ENCODE assay signal across 15 cellular contexts in genomic region chr14:33692762-33693161, GRCh38.
DNase-seq lines count a peak whose midpoint lies in the region; ATAC-seq and TF ChIP-seq lines count a peak whose summit lies in the region.
"Had no signal": no experiment of that assay in that cellular context is flagged by ENCODE, and none has a peak within 500 bp of the region (broad histone marks: within the 10 kb centered on the region; RNA-seq: fewer than 3 reads in every experiment).

No MANE protein-coding gene starts in this region.

- H3K4me3 Mint-ChIP-seq in Caco-2 (ENCODE audit: unreplicated experiment) (no peak overlapping the region), T-helper 17 cell (no peak overlapping the region)
- H3K4me3 Mint-ChIP-seq: central memory CD8-positive, alpha-beta T cell; IgD-negative memory B cell; memory B cell had no signal

- H3K9ac ChIP-seq in mammary epithelial cell (ENCODE audit: insufficient read depth, low read length), result no peak overlapping the region

- H3K9me3 Mint-ChIP-seq in Caco-2 (ENCODE audit: unreplicated experiment), result no peaks in the 10 kb centered on the region
- H3K9me3 Mint-ChIP-seq: central memory CD8-positive, alpha-beta T cell; memory B cell had no signal

- ATAC-seq in T-helper 17 cell (no peak), GM19351 (IDR thresholded peaks at IDR 0.05; ENCODE audit: unreplicated experiment) (no peak), GM19395 (IDR thresholded peaks at IDR 0.05; ENCODE audit: unreplicated experiment) (no peak)
- ATAC-seq: A549 had no signal

- DNase-seq in HS-27A (ENCODE audit: low read depth) (peak; percentile 74), mammary epithelial cell (peak; percentile 52), kidney epithelial cell (ENCODE audit: low read depth) (peak; percentile 79), Caco-2 (no peak), T-helper 17 cell (no peak)
- DNase-seq: activated gamma-delta T cell treated with Interleukin-2 at 50 U/mL for 16 hours, DMS 273 treated with DMSO at 0.1 percent for 48 hours had no signal

- H3K4me1 Mint-ChIP-seq in Caco-2 (ENCODE audit: low read depth, unreplicated experiment), result no peaks in the 10 kb centered on the region
- H3K4me1 Mint-ChIP-seq in T-helper 17 cell, result no peaks in the 10 kb centered on the region
- H3K4me1 Mint-ChIP-seq: central memory CD8-positive, alpha-beta T cell; IgD-negative memory B cell; memory B cell had no signal

- intact Hi-C loops in mammary epithelial cell (cut with micrococcal nuclease) (no loop called here), Caco-2 (cut with micrococcal nuclease; ENCODE audit: unreplicated experiment) (no loop called here)

- H3K4me1 ChIP-seq in ACC112 (ENCODE audit: control insufficient read depth, insufficient read depth, low read length, unreplicated experiment) (peaks cover 19% of the 10 kb centered on the region), mammary epithelial cell (ENCODE audit: insufficient read depth, low read length) (peaks cover 21% of the 10 kb centered on the region), Caco-2 (no peaks in the 10 kb centered on the region)
- H3K4me1 ChIP-seq: A549 had no signal

- H3K79me2 ChIP-seq in ACC112 (ENCODE audit: control insufficient read depth, insufficient read depth, low read length, unreplicated experiment) (no peaks in the 10 kb centered on the region), mammary epithelial cell (ENCODE audit: insufficient read depth, low read length) (no peaks in the 10 kb centered on the region)

- H3K27ac ChIP-seq in ACC112 (ENCODE audit: low read depth, low read length), result peak overlapping the region; percentile 72
- no peak overlapping the region for H3K27ac ChIP-seq in mammary epithelial cell (ENCODE audit: insufficient read depth, low read depth, low read length)
- H3K27ac ChIP-seq: A549, epithelial cell of prostate had no signal

- no TSS peak for BruUV-seq in mammary epithelial cell (replicated peaks; lab: Mats Ljungman, UMichigan)
- BruUV-seq in Caco-2 (replicated peaks; lab: Mats Ljungman, UMichigan), result no TSS peak

- in situ Hi-C loops in mammary epithelial cell (cut with MboI; ENCODE audit: low sequenced_read_pairs in 2 of 2), result no loop called here

- H3K9me3 ChIP-seq in mammary epithelial cell (replicated peaks; ENCODE audit: insufficient read depth, low read length) (no peaks in the 10 kb centered on the region), Caco-2 (no peaks in the 10 kb centered on the region), T-helper 17 cell (ENCODE audit: control insufficient read depth, low read length, poor library complexity, severe bottlenecking) (no peaks in the 10 kb centered on the region)
- H3K9me3 ChIP-seq: A549 had no signal

- no peaks in the 10 kb centered on the region for H4K20me1 ChIP-seq in mammary epithelial cell (ENCODE audit: insufficient read depth, low read length)

- H3K27me3 Mint-ChIP-seq in Caco-2 (ENCODE audit: insufficient read depth, unreplicated experiment) (peaks cover 8% of the 10 kb centered on the region), T-helper 17 cell (peaks cover 27% of the 10 kb centered on the region)
- H3K27me3 Mint-ChIP-seq: central memory CD8-positive, alpha-beta T cell; IgD-negative memory B cell; memory B cell had no signal

- H3K36me3 ChIP-seq in ACC112 (ENCODE audit: insufficient read depth, low read length) (no peaks in the 10 kb centered on the region), mammary epithelial cell (ENCODE audit: insufficient read depth, low read length) (no peaks in the 10 kb centered on the region), kidney epithelial cell (ENCODE audit: control insufficient read depth, insufficient read depth, low read length) (no peaks in the 10 kb centered on the region), Caco-2 (ENCODE audit: control insufficient read depth, insufficient read depth, low read length) (no peaks in the 10 kb centered on the region)

- H3K4me2 ChIP-seq in mammary epithelial cell (ENCODE audit: insufficient read depth, low read depth, low read length), result peak overlapping the region; percentile 70
- H3K4me2 ChIP-seq: A549 had no signal

- POLR2A ChIA-PET in Caco-2 (lab: Charles Lee), result no interaction called here

- H2AFZ ChIP-seq in ACC112 (ENCODE audit: low read length, unreplicated experiment) (peak overlapping the region; percentile 86), mammary epithelial cell (ENCODE audit: low read depth, low read length) (no peak overlapping the region)

- peak overlapping the region; percentile 53; the same call in 1 of the 2 replicates for H3K4me3 ChIP-seq in ACC112 (ENCODE audit: low read depth, low read length)
- H3K4me3 ChIP-seq in mammary epithelial cell (replicated peaks in 1 of 3; ENCODE audit: insufficient read depth in 1 of 3, low read depth in 2 of 3, low read length in 3 of 3), result no peak overlapping the region
- H3K4me3 ChIP-seq in kidney epithelial cell (ENCODE audit: low read depth, low read length), result no peak overlapping the region
- no peak overlapping the region for H3K4me3 ChIP-seq in Caco-2 (ENCODE audit: low read depth, low read length)
- H3K4me3 ChIP-seq: A549 had no signal

- CTCF ChIA-PET in mammary epithelial cell (lab: Charles Lee; ENCODE audit: low non-redundant PET), result no interaction called here
- CTCF ChIA-PET in Caco-2 (lab: Charles Lee), result no interaction called here

- no peak overlapping the region for H3K27ac Mint-ChIP-seq in Caco-2 (ENCODE audit: unreplicated experiment)
- H3K27ac Mint-ChIP-seq in T-helper 17 cell, result no peak overlapping the region
- H3K27ac Mint-ChIP-seq: IgD-negative memory B cell, memory B cell had no signal

- dilution Hi-C loops in mammary epithelial cell (cut with HindIII; ENCODE audit: low sequenced_read_pairs), result no loop called here

- 18% methylated on average over 2 of the region's 2 CpGs for WGBS in mammary epithelial cell (ENCODE audit: low coverage, missing lambda C conversion rate)

- H3K36me3 Mint-ChIP-seq in Caco-2 (ENCODE audit: insufficient read depth, unreplicated experiment) (no peaks in the 10 kb centered on the region), T-helper 17 cell (ENCODE audit: low read depth) (no peaks in the 10 kb centered on the region)
- H3K36me3 Mint-ChIP-seq: IgD-negative memory B cell, memory B cell had no signal

- H3K27me3 ChIP-seq in ACC112 (ENCODE audit: insufficient read depth, low read length), result no peaks in the 10 kb centered on the region
- H3K27me3 ChIP-seq in mammary epithelial cell (ENCODE audit: insufficient read depth, low read length), result no peaks in the 10 kb centered on the region
- H3K27me3 ChIP-seq in kidney epithelial cell (ENCODE audit: control insufficient read depth, insufficient read depth, low read length), result no peaks in the 10 kb centered on the region
- no peaks in the 10 kb centered on the region for H3K27me3 ChIP-seq in Caco-2 (replicated peaks; ENCODE audit: control insufficient read depth, insufficient read depth, low read length)

- no peak for TF ChIP-seq CTCF in mammary epithelial cell (conservative IDR thresholded peaks at IDR 0.05 in 1 of 2, IDR thresholded peaks at IDR 0.05 in 1 of 2; ENCODE audit: extremely low read depth in 1 of 2, insufficient read depth in 1 of 2, low read depth in 1 of 2, low read length in 2 of 2)
- TF ChIP-seq CTCF in kidney epithelial cell (IDR thresholded peaks at IDR 0.05; ENCODE audit: insufficient read depth, low read length, poor library complexity, severe bottlenecking), result no peak
- no peak for TF ChIP-seq CTCF in Caco-2 (IDR thresholded peaks at IDR 0.05; ENCODE audit: insufficient read depth in 1 of 2, low read depth in 1 of 2, low read length in 1 of 2, severe bottlenecking in 1 of 2, unreplicated experiment in 1 of 2)

Comparison
In these comparisons a context has a peak if more than half of its experiments do, and no peak if none do; other contexts are left out.
1. DNase-seq: peak in HS-27A (single experiment), mammary epithelial cell (single experiment) and kidney epithelial cell (single experiment); none in Caco-2 (0 of 2) and T-helper 17 cell (0 of 3).